Comparison of ENCODE assay signal across 38 cellular contexts in genomic region chr19:36371886-36372285, GRCh38.
"Had no signal": no experiment of that assay in that cellular context is flagged by ENCODE, and none has a peak within 500 bp of the region (broad histone marks: within the 10 kb centered on the region; RNA-seq: fewer than 3 reads in every experiment).

No MANE protein-coding gene starts in this region.

- H3K9me3 ChIP-seq: adrenal gland, body of pancreas had no signal

- H3K4me1 ChIP-seq: adrenal gland, ascending aorta, body of pancreas, breast epithelium had no signal

- H3K4me3 ChIP-seq: adrenal gland, ascending aorta, body of pancreas, breast epithelium, cardiac muscle cell had no signal

- H3K9me3 Mint-ChIP-seq: activated naive CD4-positive, alpha-beta T cell treated with anti-CD3 and anti-CD28 coated beads, Interleukin-2, amount 50 U/mL, for 24 hours had no signal

- H3K27ac Mint-ChIP-seq: activated naive CD4-positive, alpha-beta T cell treated with anti-CD3 and anti-CD28 coated beads for 36 hours; activated naive CD4-positive, alpha-beta T cell treated with anti-CD3 and anti-CD28 coated beads, Interleukin-2, amount 10 ng/mL, durations not matched to agents 7 days and 5 days; activated naive CD8-positive, alpha-beta T cell; activated naive CD8-positive, alpha-beta T cell treated with anti-CD3 and anti-CD28 coated beads for 36 hours; activated naive CD8-positive, alpha-beta T cell treated with anti-CD3 and anti-CD28 coated beads, Interleukin-2, amount 10 ng/mL, durations not matched to agents 7 days and 5 days; activated naive CD8-positive, alpha-beta T cell treated with anti-CD3 and anti-CD28 coated beads, Interleukin-2, amount 50 U/mL, for 24 hours; activated T-cell treated with anti-CD3 and anti-CD28 coated beads, Interleukin-2, amount 50 U/mL, for 24 hours; activated T-cell treated with anti-CD3 and anti-CD28 coated beads, Interleukin-2, amount 50 U/mL, for 72 hours; activated T-helper 1 cell treated with anti-CD3 and anti-CD28 coated beads, Interleukin-12 subunit alpha, Interleukin-12 subunit beta, Interleukin-2, Interleukin-4 antibody, amounts not matched to agents 30 ng/mL and 10 ng/mL and 1 ng/mL, durations not matched to agents 14 hours and 24 hours and 36 hours; activated T-helper 17 cell treated with anti-CD3 and anti-CD28 coated beads, Interleukin-2, amount 50 U/mL, for 72 hours; activated T-helper 2 cell treated with anti-CD3 and anti-CD28 coated beads, Interferon-gamma antibody, Interleukin-2, Interleukin-4, amounts not matched to agents 10 μg/mL and 5 μg/mL and 100 μg/mL, durations not matched to agents 14 hours and 24 hours and 36 hours; brain had no signal

- ATAC-seq: activated naive CD8-positive, alpha-beta T cell treated with anti-CD3 and anti-CD28 coated beads, Interleukin-2, amount 50 U/mL, for 24 hours; activated T-cell treated with anti-CD3 and anti-CD28 coated beads, Interleukin-2, amount 50 U/mL, for 4 hours; activated T-cell treated with anti-CD3 and anti-CD28 coated beads, Interleukin-2, amount 50 U/mL, for 72 hours; activated T-helper 17 cell treated with anti-CD3 and anti-CD28 coated beads, Interleukin-2, amount 50 U/mL, for 72 hours; body of pancreas had no signal

- H3K27ac ChIP-seq: adrenal gland, ascending aorta, body of pancreas, brain microvascular endothelial cell, breast epithelium, cardiac muscle cell had no signal

- FAIRE-seq: astrocyte, bronchial epithelial cell had no signal

- H3K27me3 ChIP-seq: adrenal gland, ascending aorta, body of pancreas, brain microvascular endothelial cell, breast epithelium, cardiac muscle cell had no signal

- H3K36me3 ChIP-seq: brain microvascular endothelial cell, breast epithelium, cardiac muscle cell had no signal

- DNase-seq: activated effector memory CD4-positive, alpha-beta T cell treated with anti-CD3 and anti-CD28 coated beads, Interleukin-2, amount 50 U/mL, for 16 hours; activated effector memory CD4-positive, alpha-beta T cell treated with Interleukin-2 at 50 U/mL for 16 hours; activated gamma-delta T cell; activated gamma-delta T cell treated with Interleukin-2 at 50 U/mL for 16 hours; activated naive CD4-positive, alpha-beta T cell; activated naive CD4-positive, alpha-beta T cell treated with anti-CD3 and anti-CD28 coated beads for 36 hours; activated naive CD4-positive, alpha-beta T cell treated with anti-CD3 and anti-CD28 coated beads, Interleukin-2, amount 10 ng/mL, durations not matched to agents 7 days and 5 days; activated naive CD4-positive, alpha-beta T cell treated with anti-CD3 and anti-CD28 coated beads, Interleukin-2, amount 50 U/mL, for 16 hours; activated naive CD4-positive, alpha-beta T cell treated with Interleukin-2 at 50 U/mL for 16 hours; activated naive CD8-positive, alpha-beta T cell treated with anti-CD3 and anti-CD28 coated beads for 36 hours; activated naive CD8-positive, alpha-beta T cell treated with anti-CD3 and anti-CD28 coated beads, Interleukin-2, amount 10 ng/mL, durations not matched to agents 7 days and 5 days; activated naive CD8-positive, alpha-beta T cell treated with anti-CD3 and anti-CD28 coated beads, Interleukin-2, amount 50 U/mL, for 24 hours; activated T-cell treated with anti-CD3 and anti-CD28 coated beads, Interleukin-2, amount 50 U/mL, for 1 hour; activated T-cell treated with anti-CD3 and anti-CD28 coated beads, Interleukin-2, amount 50 U/mL, for 24 hours; activated T-cell treated with anti-CD3 and anti-CD28 coated beads, Interleukin-2, amount 50 U/mL, for 4 hours; activated T-cell treated with anti-CD3 and anti-CD28 coated beads, Interleukin-2, amount 50 U/mL, for 48 hours; activated T-cell treated with anti-CD3 and anti-CD28 coated beads, Interleukin-2, amount 50 U/mL, for 72 hours; adrenal gland; amniotic stem cell; amygdala; anterior cingulate cortex; aorta; body of pancreas; brain microvascular endothelial cell; caudate nucleus; central memory CD4-positive, alpha-beta T cell; cerebellar nuclear complex had no signal
